21 cellular contexts compared by ENCODE assay signal in genomic region chr1:44549491-44549890, GRCh38.
"Had no signal": no experiment of that assay in that cellular context is flagged by ENCODE, and none has a peak within 500 bp of the region (broad histone marks: within the 10 kb centered on the region; RNA-seq: fewer than 3 reads in every experiment).

No MANE protein-coding gene starts in this region.

- H3K4me3 ChIP-seq: esophagus squamous epithelium, gastroesophageal sphincter, lung, prostate gland, right lobe of liver, spleen, thoracic aorta, transverse colon had no signal

- H3K4me1 ChIP-seq: gastroesophageal sphincter, parathyroid adenoma, prostate gland, right lobe of liver, spleen, transverse colon had no signal

- DNase-seq: esophagus squamous epithelium; foreskin fibroblast; glutamatergic neuron; islet precursor cell; left colon; left ventricle myocardium superior; mesenchymal stem cell; midbrain; occipital lobe; retina; right lobe of liver; spleen; stimulated activated CD4-positive, alpha-beta T cell treated with anti-CD3 and anti-CD28 coated beads, Interleukin-15, amount 100 ng/mL, for 24 hours; stimulated activated CD4-positive, alpha-beta T cell treated with anti-CD3 and anti-CD28 coated beads, Interleukin-1b, Interleukin-23, amount 100 ng/mL, for 48 hours; stimulated activated CD4-positive, alpha-beta T cell treated with anti-CD3 and anti-CD28 coated beads, Interleukin-4, amount 100 ng/mL, for 24 hours; transverse colon had no signal

- H3K36me3 ChIP-seq: esophagus squamous epithelium, gastroesophageal sphincter, prostate gland, right lobe of liver, spleen, thoracic aorta, transverse colon had no signal

- H3K79me2 ChIP-seq: parathyroid adenoma had no signal

- H3K9me3 ChIP-seq: esophagus squamous epithelium, gastroesophageal sphincter, prostate gland, right lobe of liver, spleen, thoracic aorta, transverse colon had no signal

- H2AFZ ChIP-seq: parathyroid adenoma had no signal

- H3K27me3 ChIP-seq: right lobe of liver had no signal

- H3K27ac ChIP-seq: esophagus squamous epithelium, gastroesophageal sphincter, parathyroid adenoma, prostate gland, right lobe of liver, spleen, thoracic aorta, transverse colon had no signal
